Comparison of ENCODE assay signal across 18 cellular contexts in genomic region chr4:8540586-8540985, GRCh38. TPM values are rescaled to one million over a fixed set of nuclear protein-coding genes. Genes with fewer than 3 reads are reported as not detected.
"Had no signal": no experiment of that assay in that cellular context is flagged by ENCODE, and none has a peak within 500 bp of the region (broad histone marks: within the 10 kb centered on the region; RNA-seq: fewer than 3 reads in every experiment).

No MANE protein-coding gene starts in this region.

- H3K4me3 ChIP-seq: dorsolateral prefrontal cortex, mucosa of descending colon, tibial artery had no signal

- DNase-seq: activated CD4-positive, CD25-positive, alpha-beta regulatory T cell; activated CD8-positive, alpha-beta memory T cell treated with anti-CD3 and anti-CD28 coated beads, Interleukin-2, amount 50 U/mL, for 4 hours; activated CD8-positive, alpha-beta T cell treated with anti-CD3 and anti-CD28 coated beads, Interleukin-2, amount 10 ng/mL, durations not matched to agents 7 days and 5 days; activated naive CD4-positive, alpha-beta T cell; activated naive CD8-positive, alpha-beta T cell treated with anti-CD3 and anti-CD28 coated beads for 36 hours; amniotic stem cell; mucosa of descending colon; naive B cell; stimulated activated naive CD8-positive, alpha-beta T cell treated with anti-CD3 and anti-CD28 coated beads, Interleukin-15, Interleukin-2, amounts not matched to agents 100 U/mL and 50 U/mL, for 24 hours; T-helper 9 cell had no signal

- H3K27me3 ChIP-seq: dorsolateral prefrontal cortex had no signal

- H3K27me3 Mint-ChIP-seq: activated naive CD8-positive, alpha-beta T cell treated with anti-CD3 and anti-CD28 coated beads for 36 hours; memory B cell; progenitor cell of endocrine pancreas had no signal

- H3K27ac ChIP-seq: dorsolateral prefrontal cortex, tibial artery had no signal

- H3K4me3 Mint-ChIP-seq: activated CD8-positive, alpha-beta T cell treated with anti-CD3 and anti-CD28 coated beads, Interleukin-2, amount 10 ng/mL, durations not matched to agents 7 days and 5 days; activated naive CD8-positive, alpha-beta T cell treated with anti-CD3 and anti-CD28 coated beads for 36 hours; naive B cell; neural crest cell had no signal

- H3K36me3 ChIP-seq: tibial artery had no signal

- ATAC-seq: left lobe of liver, mucosa of descending colon had no signal

- H3K27ac Mint-ChIP-seq: activated CD8-positive, alpha-beta T cell treated with anti-CD3 and anti-CD28 coated beads, Interleukin-2, amount 10 ng/mL, durations not matched to agents 7 days and 5 days; activated naive CD8-positive, alpha-beta T cell treated with anti-CD3 and anti-CD28 coated beads for 36 hours; memory B cell; naive B cell; progenitor cell of endocrine pancreas had no signal

- H3K9me3 ChIP-seq: mucosa of descending colon, tibial artery had no signal

- H3K9me3 Mint-ChIP-seq: activated naive CD8-positive, alpha-beta T cell treated with anti-CD3 and anti-CD28 coated beads for 36 hours; memory B cell; neural crest cell; T-cell had no signal

- H3K36me3 Mint-ChIP-seq: activated naive CD8-positive, alpha-beta T cell treated with anti-CD3 and anti-CD28 coated beads for 36 hours; memory B cell; naive B cell; T-cell had no signal

- H3K4me1 Mint-ChIP-seq: activated naive CD8-positive, alpha-beta T cell treated with anti-CD3 and anti-CD28 coated beads for 36 hours; memory B cell; naive B cell; neural crest cell had no signal

RNA-seq across cellular contexts. Expression of gene GPR78, which starts 39.6 kb away (rescaled TPM):
- total RNA-seq: activated CD8-positive, alpha-beta T cell treated with anti-CD3 and anti-CD28 coated beads, Interleukin-2, amount 10 ng/mL, durations not matched to agents 7 days and 5 days; activated naive CD8-positive, alpha-beta T cell treated with anti-CD3 and anti-CD28 coated beads for 36 hours; cardiac septum; left lobe of liver; neural crest cell; T-cell had no signal

RNA-seq across cellular contexts. Expression of gene CPZ, which starts 52.0 kb away (rescaled TPM):
- total RNA-seq: activated naive CD8-positive, alpha-beta T cell treated with anti-CD3 and anti-CD28 coated beads for 36 hours; neural crest cell had no signal
